ENCODE assay signal across 25 cellular contexts in the genomic region with DNA sequence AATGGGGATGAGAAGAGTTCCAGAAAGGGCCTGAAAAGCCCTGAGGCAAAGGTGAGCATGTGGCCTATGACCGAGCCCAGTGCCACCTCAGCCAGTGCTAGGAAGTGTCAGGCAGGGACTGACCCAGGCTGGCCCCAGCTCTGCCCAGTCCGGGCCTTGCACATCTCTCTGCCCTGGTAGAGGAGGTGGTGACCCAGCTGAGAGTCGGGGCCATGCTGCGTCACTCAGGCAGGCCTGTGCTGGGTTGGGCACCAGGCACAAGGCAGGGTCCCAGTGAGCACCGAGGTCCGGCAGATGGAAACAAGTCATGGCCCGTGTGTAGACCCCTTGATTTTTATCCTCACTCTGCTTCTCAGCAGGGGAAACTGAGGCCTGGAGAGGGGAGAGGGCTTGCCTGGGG. TPM values are rescaled to one million over a fixed set of nuclear protein-coding genes. Genes with fewer than 3 reads are reported as not detected.
DNase-seq lines count a peak whose midpoint lies in the region; ATAC-seq, FAIRE-seq and TF ChIP-seq lines count a peak whose summit lies in the region.
"Had no signal": no experiment of that assay in that cellular context is flagged by ENCODE, and none has a peak within 500 bp of the region (broad histone marks: within the 10 kb centered on the region; RNA-seq: fewer than 3 reads in every experiment).

No MANE protein-coding gene starts in this region.

- in situ Hi-C loops in GM23248 (cut with MboI), result no loop called here

- no peak overlapping the region for H2AK5ac ChIP-seq in H1 (ENCODE audit: low read depth, low read length)

- FAIRE-seq in H1 (lab: Jason Lieb, UNC), result no peak
- FAIRE-seq: endothelial cell of umbilical vein had no signal

- peaks cover 0 to 2% (median 0%) of the 10 kb centered on the region in 7 donors for H3K9me3 Mint-ChIP-seq in CD4-positive, CD25-positive, alpha-beta regulatory T cell
- no peaks in the 10 kb centered on the region for H3K9me3 Mint-ChIP-seq in naive thymus-derived CD4-positive, alpha-beta T cell
- H3K9me3 Mint-ChIP-seq: HFFc6, neural progenitor cell had no signal

- TF ChIP-seq CTCF in DOHH2 (IDR thresholded peaks at IDR 0.05; ENCODE audit: low read depth, low read length, poor library complexity, severe bottlenecking), result no peak
- TF ChIP-seq CTCF in H1 (IDR thresholded peaks at IDR 0.05; ENCODE audit: control extremely low read depth in 1 of 3, insufficient read depth in 1 of 3, low read depth in 1 of 3, low read length in 3 of 3), result no peak
- TF ChIP-seq CTCF in testis (IDR thresholded peaks at IDR 0.05), result no peak

- peaks cover 2 to 72% (median 18%) of the 10 kb centered on the region in 4 donors for H3K4me1 Mint-ChIP-seq in CD4-positive, CD25-positive, alpha-beta regulatory T cell
- peaks cover 28 to 79% (median 62%) of the 10 kb centered on the region in 7 donors for H3K4me1 Mint-ChIP-seq in naive thymus-derived CD4-positive, alpha-beta T cell

- H3K27me3 ChIP-seq in CD4-positive, CD25-positive, alpha-beta regulatory T cell (ENCODE audit: control insufficient read depth, insufficient read depth, low read length), result no peaks in the 10 kb centered on the region
- H3K27me3 ChIP-seq in DOHH2 (ENCODE audit: control insufficient read depth, low read length), result peaks cover 9% of the 10 kb centered on the region; the same call in 1 of the 2 replicates
- no peaks in the 10 kb centered on the region for H3K27me3 ChIP-seq in H1 (replicated peaks in 1 of 4; ENCODE audit: control insufficient read depth in 3 of 4, extremely low read depth in 1 of 4, insufficient read depth in 3 of 4, low read length in 3 of 4)
- no peaks in the 10 kb centered on the region for H3K27me3 ChIP-seq in naive thymus-derived CD4-positive, alpha-beta T cell (ENCODE audit: control insufficient read depth in 2 of 2, insufficient read depth in 2 of 2, low read length in 2 of 2)
- H3K27me3 ChIP-seq in GM23248 (replicated peaks; ENCODE audit: insufficient read depth), result no peaks in the 10 kb centered on the region
- no peaks in the 10 kb centered on the region for H3K27me3 ChIP-seq in testis

- no peaks in the 10 kb centered on the region for H3K36me3 ChIP-seq in CD4-positive, CD25-positive, alpha-beta regulatory T cell (ENCODE audit: control insufficient read depth, insufficient read depth, low read length)
- H3K36me3 ChIP-seq in DOHH2 (ENCODE audit: control insufficient read depth, low read length) (no peaks in the 10 kb centered on the region), H1 (ENCODE audit: control insufficient read depth in 2 of 4, insufficient read depth in 4 of 4, low read length in 3 of 4) (no peaks in the 10 kb centered on the region), GM23248 (ENCODE audit: low read depth) (no peaks in the 10 kb centered on the region), testis (ENCODE audit: low read depth, missing control alignments) (no peaks in the 10 kb centered on the region)
- no peaks in the 10 kb centered on the region for H3K36me3 ChIP-seq in naive thymus-derived CD4-positive, alpha-beta T cell (ENCODE audit: control insufficient read depth in 2 of 3, insufficient read depth in 3 of 3, low read length in 3 of 3)
- H3K36me3 ChIP-seq: left lung, neural progenitor cell, tibial artery had no signal

- no peaks in the 10 kb centered on the region for H3K23me2 ChIP-seq in H1 (ENCODE audit: low read depth, low read length)

- H2BK12ac ChIP-seq in H1 (ENCODE audit: low read depth, low read length), result no peak overlapping the region

- H2BK5ac ChIP-seq in H1 (ENCODE audit: low read depth, low read length), result no peak overlapping the region

- H3K9me2 ChIP-seq in DOHH2 (replicated peaks; ENCODE audit: control insufficient read depth, low read length) (no peaks in the 10 kb centered on the region), GM23248 (ENCODE audit: insufficient read depth) (no peaks in the 10 kb centered on the region)

- no peak overlapping the region for H3K9ac ChIP-seq in H1 (replicated peaks in 1 of 4; ENCODE audit: extremely low read depth in 1 of 4, low read depth in 3 of 4, low read length in 3 of 4)
- H3K9ac ChIP-seq in GM23248, result no peak overlapping the region
- H3K9ac ChIP-seq: neural progenitor cell had no signal

- no peak overlapping the region for H4K91ac ChIP-seq in H1 (replicated peaks; ENCODE audit: insufficient read length, low read length)

- POLR2A ChIA-PET in H1 (lab: Charles Lee; ENCODE audit: partially characterized antibody), result interaction anchor here (0.7 to 6.9 kb wide), 6 partner anchors 10 to 134 kb away, joined by 3 to 63 read pairs (median 3); partner anchors contain the start of genes CLTB and RNF44
- POLR2A ChIA-PET in naive thymus-derived CD4-positive, alpha-beta T cell (lab: Charles Lee), result interaction anchor here (1.0 to 9.4 kb wide), 7 partner anchors 7 to 188 kb away, joined by 3 to 118 read pairs (median 9); partner anchors contain the start of genes CLTB, FAF2 and RNF44

- H4K8ac ChIP-seq in H1 (ENCODE audit: extremely low read depth, insufficient read depth, low read length), result peak overlapping the region; percentile 59; the same call in 1 of the 2 replicates

- CTCF ChIA-PET in H1 (lab: Charles Lee; ENCODE audit: partially characterized antibody), result interaction anchor here (1.5 to 2.9 kb wide), 4 partner anchors 11 to 46 kb away, joined by 3 to 16 read pairs (median 12); no protein-coding TSS in a partner anchor
- CTCF ChIA-PET in naive thymus-derived CD4-positive, alpha-beta T cell (lab: Charles Lee), result interaction anchor here (0.8 to 1.3 kb wide), 3 partner anchors 12 to 133 kb away, joined by 3 read pairs; partner anchors contain the start of gene CLTB

- no peak overlapping the region for H3K18ac ChIP-seq in H1 (ENCODE audit: extremely low read depth, low read length)

- H3K4me1 ChIP-seq in CD4-positive, CD25-positive, alpha-beta regulatory T cell (ENCODE audit: control insufficient read depth, insufficient read depth, low read length, poor library complexity, severe bottlenecking), result peaks cover 15% of the 10 kb centered on the region
- H3K4me1 ChIP-seq in DOHH2 (ENCODE audit: control insufficient read depth, low read length), result peaks cover 28% of the 10 kb centered on the region
- H3K4me1 ChIP-seq in H1 (replicated peaks in 1 of 4; ENCODE audit: control insufficient read depth in 3 of 4, insufficient read depth in 4 of 4, low read length in 3 of 4), result peaks cover 0 to 11% (median 4%) of the 10 kb centered on the region in 4 experiments; a peak in 3 of 7 replicates
- H3K4me1 ChIP-seq in naive thymus-derived CD4-positive, alpha-beta T cell (ENCODE audit: control insufficient read depth in 2 of 2, insufficient read depth in 2 of 2, low read length in 2 of 2), result peaks cover 15 to 24% of the 10 kb centered on the region in 2 donors
- H3K4me1 ChIP-seq in GM23248 (ENCODE audit: insufficient read depth), result no peaks in the 10 kb centered on the region
- no peaks in the 10 kb centered on the region for H3K4me1 ChIP-seq in testis
- H3K4me1 ChIP-seq: tibial artery had no signal

- 85% methylated on average over 7 of the region's 7 CpGs; no CpG with 5 or more reads in 1 of the 2 experiments for WGBS in H1 (ENCODE audit: extremely low coverage in 1 of 2, insufficient coverage in 1 of 2, insufficient read length in 1 of 2, insufficient replicate concordance in 2 of 2, low coverage in 1 of 2, low lambda C conversion rate in 2 of 2, missing lambda C conversion rate in 1 of 2), 2 experiments
- WGBS in GM23248 (ENCODE audit: low coverage in 1 of 2, low lambda C conversion rate in 2 of 2, missing lambda C conversion rate in 2 of 2), 2 experiments, result 77 to 83% methylated on average over 7 of the region's 7 CpGs
- WGBS in testis, 2 donors, result 90% methylated on average over 7 of the region's 7 CpGs; no CpG with 5 or more reads in 1 of the 2 donors

- H3K4me2 ChIP-seq in DOHH2 (ENCODE audit: low read length) (0 out of 2 replicates have a peak overlapping the region, but pooled peaks have one; percentile 49), H1 (ENCODE audit: insufficient read depth in 1 of 2, low read depth in 2 of 2, low read length in 2 of 2) (no peak overlapping the region), GM23248 (ENCODE audit: unreplicated experiment) (no peak overlapping the region)
- H3K4me2 ChIP-seq: neural progenitor cell, smooth muscle cell had no signal

- ATAC-seq in CD4-positive, CD25-positive, alpha-beta regulatory T cell (ENCODE audit: low read depth in 2 of 2), result no peak
- no peak for ATAC-seq in naive thymus-derived CD4-positive, alpha-beta T cell
- ATAC-seq in GM18517 (IDR thresholded peaks at IDR 0.05; ENCODE audit: unreplicated experiment), result no peak
- ATAC-seq: left lung; stimulated activated naive CD8-positive, alpha-beta T cell treated with anti-CD3 and anti-CD28 coated beads, Interleukin-15, Interleukin-2, amounts not matched to agents 100 U/mL and 50 U/mL, for 24 hours had no signal

- H3K36me3 Mint-ChIP-seq in CD4-positive, CD25-positive, alpha-beta regulatory T cell, result no peaks in the 10 kb centered on the region
- H3K36me3 Mint-ChIP-seq in naive thymus-derived CD4-positive, alpha-beta T cell, result peaks cover 0 to 7% (median 0%) of the 10 kb centered on the region in 5 donors
- H3K36me3 Mint-ChIP-seq: neural progenitor cell had no signal

- H4K20me1 ChIP-seq in DOHH2 (ENCODE audit: control insufficient read depth, insufficient read depth, low read depth, low read length), result no peaks in the 10 kb centered on the region
- H4K20me1 ChIP-seq in H1 (replicated peaks in 1 of 2; ENCODE audit: control insufficient read depth in 1 of 2, insufficient read depth in 2 of 2, low read length in 2 of 2), result peaks cover 0 to 1% of the 10 kb centered on the region in 2 experiments
- no peaks in the 10 kb centered on the region for H4K20me1 ChIP-seq in GM23248 (ENCODE audit: insufficient read depth)

- H3K23ac ChIP-seq in H1 (ENCODE audit: insufficient read length), result no peak overlapping the region

- no peak for TF ChIP-seq EP300 in H1 (IDR thresholded peaks at IDR 0.05; ENCODE audit: borderline replicate concordance in 1 of 2, low read depth in 2 of 2, low read length in 2 of 2)

- H3K4me3 Mint-ChIP-seq in CD4-positive, CD25-positive, alpha-beta regulatory T cell, result no peak overlapping the region
- H3K4me3 Mint-ChIP-seq in naive thymus-derived CD4-positive, alpha-beta T cell, result no peak overlapping the region
- H3K4me3 Mint-ChIP-seq: neural progenitor cell had no signal

- no peak for DNase-seq in CD4-positive, CD25-positive, alpha-beta regulatory T cell
- no peak for DNase-seq in H1 (ENCODE audit: low read depth in 1 of 2, low spot score in 2 of 2)
- DNase-seq in naive thymus-derived CD4-positive, alpha-beta T cell, result no peak
- DNase-seq in GM23248, result no peak
- no peak for DNase-seq in stimulated activated naive CD4-positive, alpha-beta T cell treated with Interleukin-2 at 50 U/mL for 16 hours (lab: John Stamatoyannopoulos, UW)
- DNase-seq in testis, result no peak
- DNase-seq: activated CD4-positive, alpha-beta T cell treated with anti-CD3 and anti-CD28 coated beads for 48 hours; activated CD8-positive, alpha-beta memory T cell treated with anti-CD3 and anti-CD28 coated beads, Interleukin-2, amount 50 U/mL, for 4 hours; DMS79; HFFc6; midbrain; NCI-H1105; NCI-H2081; NCI-H82; SHP77 treated with DMSO at 0.1 percent for 48 hours; stimulated activated CD4-positive, alpha-beta T cell treated with anti-CD3 and anti-CD28 coated beads, Interleukin-2, amount 100 ng/mL, for 48 hours; stimulated activated naive CD8-positive, alpha-beta T cell treated with anti-CD3 and anti-CD28 coated beads, Interleukin-15, Interleukin-2, amounts not matched to agents 100 U/mL and 50 U/mL, for 24 hours; tibial artery had no signal

- no peaks in the 10 kb centered on the region for H3K79me1 ChIP-seq in H1 (ENCODE audit: low read depth, low read length)

- intact Hi-C loops in naive thymus-derived CD4-positive, alpha-beta T cell (cut with micrococcal nuclease), result no loop called here
- intact Hi-C loops in testis (cut with DNase I; ENCODE audit: low total_unique reads), result loop anchor here (5.0 to 10.0 kb wide), 2 partner anchors 85 to 508 kb away; partner anchors contain the start of genes EIF4E1B and SNCB

- H3K9me3 ChIP-seq in CD4-positive, CD25-positive, alpha-beta regulatory T cell (ENCODE audit: control insufficient read depth in 2 of 2, low read length in 2 of 2), result no peaks in the 10 kb centered on the region
- no peaks in the 10 kb centered on the region for H3K9me3 ChIP-seq in DOHH2 (ENCODE audit: control insufficient read depth, insufficient read depth, low read length)
- no peaks in the 10 kb centered on the region for H3K9me3 ChIP-seq in H1 (ENCODE audit: insufficient read depth in 2 of 2, low read depth in 1 of 2, low read length in 1 of 2)
- H3K9me3 ChIP-seq in naive thymus-derived CD4-positive, alpha-beta T cell (ENCODE audit: control insufficient read depth in 2 of 3, low read length in 3 of 3), result no peaks in the 10 kb centered on the region
- no peaks in the 10 kb centered on the region for H3K9me3 ChIP-seq in GM23248 (ENCODE audit: low read depth)
- no peaks in the 10 kb centered on the region for H3K9me3 ChIP-seq in testis
- H3K9me3 ChIP-seq: left lung, tibial artery had no signal

- no peak overlapping the region for H3K4ac ChIP-seq in H1 (replicated peaks; ENCODE audit: insufficient read length, low read depth, low read length)

- H3K4me3 ChIP-seq in CD4-positive, CD25-positive, alpha-beta regulatory T cell (ENCODE audit: low read depth, low read length), result no peak overlapping the region
- H3K4me3 ChIP-seq in DOHH2 (ENCODE audit: low read length) (no peak overlapping the region), H1 (ENCODE audit: extremely low read depth in 1 of 4, insufficient read depth in 2 of 4, low read depth in 3 of 4, low read length in 4 of 4) (no peak overlapping the region), GM23248 (no peak overlapping the region), testis (no peak overlapping the region)
- H3K4me3 ChIP-seq in naive thymus-derived CD4-positive, alpha-beta T cell (ENCODE audit: low read length), result no peak overlapping the region
- H3K4me3 ChIP-seq: left lung, neural progenitor cell, smooth muscle cell, tibial artery had no signal

- TF ChIP-seq RAD21 in H1 (IDR thresholded peaks at IDR 0.05 in 1 of 2, conservative IDR thresholded peaks at IDR 0.05 in 1 of 2; ENCODE audit: low read depth in 2 of 2, low read length in 2 of 2), result no peak

- peaks cover 7% of the 10 kb centered on the region for H3K27me3 Mint-ChIP-seq in CD4-positive, CD25-positive, alpha-beta regulatory T cell
- no peaks in the 10 kb centered on the region for H3K27me3 Mint-ChIP-seq in naive thymus-derived CD4-positive, alpha-beta T cell

- no peak overlapping the region for H2BK120ac ChIP-seq in H1 (replicated peaks; ENCODE audit: low read depth, low read length)

- H3K27ac ChIP-seq in CD4-positive, CD25-positive, alpha-beta regulatory T cell (ENCODE audit: insufficient read depth, low read length, poor library complexity, severe bottlenecking), result no peak overlapping the region
- H3K27ac ChIP-seq in DOHH2 (ENCODE audit: low read depth, low read length) (no peak overlapping the region), H1 (ENCODE audit: low read depth, low read length) (no peak overlapping the region), GM23248 (no peak overlapping the region), testis (no peak overlapping the region)
- H3K27ac ChIP-seq in naive thymus-derived CD4-positive, alpha-beta T cell (ENCODE audit: low read depth, low read length), result peak overlapping the region; percentile 60
- H3K27ac ChIP-seq: left lung, neural progenitor cell, tibial artery had no signal

- H2BK15ac ChIP-seq in H1 (ENCODE audit: low read length), result no peak overlapping the region

- no peak for TF ChIP-seq POLR2A in H1 (IDR thresholded peaks at IDR 0.05; ENCODE audit: control extremely low read depth in 1 of 2, low read depth in 2 of 2, low read length in 2 of 2)
- no peak for TF ChIP-seq POLR2A in testis (IDR thresholded peaks at IDR 0.05)

- no peak overlapping the region for H2BK20ac ChIP-seq in H1 (ENCODE audit: low read length)

- H3K14ac ChIP-seq in H1 (ENCODE audit: insufficient read length), result no peak overlapping the region

- no peak overlapping the region for H3K56ac ChIP-seq in H1 (replicated peaks; ENCODE audit: insufficient read length, low read depth, low read length)

- H4K5ac ChIP-seq in H1 (ENCODE audit: insufficient read length, low read depth, low read length), result no peak overlapping the region

- peak overlapping the region; percentile 64 to 87 (median 87) for H3K27ac Mint-ChIP-seq in CD4-positive, CD25-positive, alpha-beta regulatory T cell
- peak overlapping the region in 7 of 9 donors; percentile 36 to 87 (median 77) for H3K27ac Mint-ChIP-seq in naive thymus-derived CD4-positive, alpha-beta T cell
- H3K27ac Mint-ChIP-seq: HFFc6, neural progenitor cell had no signal

- no peak overlapping the region for H2AFZ ChIP-seq in H1 (ENCODE audit: low read length)
- no peak overlapping the region for H2AFZ ChIP-seq in GM23248
- H2AFZ ChIP-seq: neural progenitor cell had no signal

- H3F3A ChIP-seq in DOHH2 (ENCODE audit: control insufficient read depth, insufficient read depth) (peaks cover 10% of the 10 kb centered on the region), GM23248 (ENCODE audit: insufficient read depth) (no peaks in the 10 kb centered on the region)

- peaks cover under 1% of the 10 kb centered on the region; the same call in 1 of the 2 replicates for H3K79me2 ChIP-seq in DOHH2 (ENCODE audit: control insufficient read depth, low read length)
- H3K79me2 ChIP-seq in H1 (ENCODE audit: control insufficient read depth in 1 of 2, insufficient read depth in 2 of 2, low read length in 2 of 2), result no peaks in the 10 kb centered on the region
- no peaks in the 10 kb centered on the region for H3K79me2 ChIP-seq in GM23248 (ENCODE audit: insufficient read depth)

RNA-seq across cellular contexts. Expression of gene CDHR2, which starts 0.7 kb away (rescaled TPM):
- total RNA-seq in CD4-positive, CD25-positive, alpha-beta regulatory T cell, result 1.3 TPM
- polyA plus RNA-seq in CD4-positive, CD25-positive, alpha-beta regulatory T cell, result not detected
- 0.43 and 0.69 TPM in 2 replicates for total RNA-seq in H1 (2021; fragmentation: NEBNext Ultra II Directional; extraction: Animal tissue kit (Norgen Biotek cat#: 25700))
- 0.02 and 0.06 TPM in 2 replicates for polyA plus RNA-seq in H1 (2011; rRNA removed)
- 0.04 TPM for polyA plus RNA-seq in H1 (2011; cell fraction: cytosol; rRNA removed)
- polyA plus RNA-seq in H1 (2011; cell fraction: nucleus; rRNA removed), result 0.26 TPM
- 0.08 to 0.52 TPM (median 0.25 TPM) in 3 of 4 replicates, not detected in the other for polyA plus RNA-seq in H1 (2012, experiment 1 of 2)
- not detected for polyA plus RNA-seq in H1 (2012, experiment 2 of 2)
- 0.04 TPM for polyA plus RNA-seq in H1 (2013, experiment 1 of 2)
- polyA plus RNA-seq in H1 (2013, experiment 2 of 2), result 0.02 TPM
- 0.06 and 0.17 TPM in 2 replicates for polyA minus RNA-seq in H1 (2011; rRNA and poly(A)+ RNA removed)
- not detected for polyA minus RNA-seq in H1 (2011; cell fraction: cytosol; rRNA and poly(A)+ RNA removed)
- polyA minus RNA-seq in H1 (2011; cell fraction: nucleus; rRNA and poly(A)+ RNA removed), result 0.50 TPM
- total RNA-seq in naive thymus-derived CD4-positive, alpha-beta T cell, result 1 to 10 TPM; 1.0 to 3.3 (median 2.5) TPM
- not detected for polyA plus RNA-seq in naive thymus-derived CD4-positive, alpha-beta T cell
- total RNA-seq in GM23248 (2014; rRNA removed; shearing (Covaris generic)), result not detected in 2 replicates
- not detected in 2 replicates for polyA plus RNA-seq in GM23248 (2016; fragmentation: Nextera tagmentation; extraction: Ambion mirVana)
- total RNA-seq in testis, result 10 to 100 TPM; 32.0 to 60.5 TPM
- polyA plus RNA-seq in testis (ENCODE audit: insufficient read depth, low read depth, low replicate concordance), result 39.8 TPM
- total RNA-seq: endothelial cell of umbilical vein, HFFc6, pulmonary artery endothelial cell had no signal
- polyA plus RNA-seq: endothelial cell of umbilical vein, smooth muscle cell had no signal

RNA-seq across cellular contexts. Expression of gene RNF44, which starts 12.7 kb away (rescaled TPM):
- total RNA-seq in CD4-positive, CD25-positive, alpha-beta regulatory T cell, result 268 TPM
- polyA plus RNA-seq in CD4-positive, CD25-positive, alpha-beta regulatory T cell, result 1 to 10 TPM; 2.3 to 4.3 (median 3.4) TPM
- total RNA-seq in H1 (2021; fragmentation: NEBNext Ultra II Directional; extraction: Animal tissue kit (Norgen Biotek cat#: 25700)), result 164 and 178 TPM in 2 replicates
- polyA plus RNA-seq in H1 (2011; rRNA removed) (54.7 and 109 TPM in 2 replicates), GM23248 (2016; fragmentation: Nextera tagmentation; extraction: Ambion mirVana) (2.0 and 2.1 TPM in 2 replicates), testis (ENCODE audit: insufficient read depth, low read depth, low replicate concordance) (60.1 TPM)
- polyA plus RNA-seq in H1 (2011; cell fraction: cytosol; rRNA removed), result 42.9 TPM
- 283 TPM for polyA plus RNA-seq in H1 (2011; cell fraction: nucleus; rRNA removed)
- polyA plus RNA-seq in H1 (2012, experiment 1 of 2), result 101 to 137 TPM (median 120 TPM) in 4 replicates
- polyA plus RNA-seq in H1 (2012, experiment 2 of 2), result 87.2 TPM
- 97.6 TPM for polyA plus RNA-seq in H1 (2013, experiment 1 of 2)
- 91.7 TPM for polyA plus RNA-seq in H1 (2013, experiment 2 of 2)
- polyA minus RNA-seq in H1 (2011; rRNA and poly(A)+ RNA removed), result 15.9 and 24.4 TPM in 2 replicates
- 100 TPM for polyA minus RNA-seq in H1 (2011; cell fraction: cytosol; rRNA and poly(A)+ RNA removed)
- 120 TPM for polyA minus RNA-seq in H1 (2011; cell fraction: nucleus; rRNA and poly(A)+ RNA removed)
- total RNA-seq in naive thymus-derived CD4-positive, alpha-beta T cell, result 100 to 1,000 TPM; 145 to 305 (median 280) TPM
- 1 to 10 TPM; 3.3 to 5.0 TPM for polyA plus RNA-seq in naive thymus-derived CD4-positive, alpha-beta T cell
- 2.9 and 3.9 TPM in 2 replicates for total RNA-seq in GM23248 (2014; rRNA removed; shearing (Covaris generic))
- 10 to 100 TPM; 57.2 to 64.7 TPM for total RNA-seq in testis

Comparison
In these comparisons a context has a peak if more than half of its experiments do, and no peak if none do; other contexts are left out.
1. RNA of gene CDHR2, which starts 0.7 kb away (total RNA-seq): 32.0 to 60.5 TPM in testis; 1.0 to 3.3 TPM in naive thymus-derived CD4-positive, alpha-beta T cell, 1.3 TPM in CD4-positive, CD25-positive, alpha-beta regulatory T cell (single experiment), 0.43 to 0.69 TPM in H1 and not detected in GM23248; every median in the first group is over 4 times any median in the second.
2. RNA of gene RNF44, which starts 12.7 kb away (total RNA-seq): 145 to 305 TPM in naive thymus-derived CD4-positive, alpha-beta T cell, 268 TPM in CD4-positive, CD25-positive, alpha-beta regulatory T cell (single experiment), 164 to 178 TPM in H1 and 57.2 to 64.7 TPM in testis; 2.9 to 3.9 TPM in GM23248; every median in the first group is over 10 times any median in the second.